9 cellular contexts compared by ENCODE assay signal in genomic region chr4:162969194-162969593, GRCh38.
"Had no signal": no experiment of that assay in that cellular context is flagged by ENCODE, and none has a peak within 500 bp of the region (broad histone marks: within the 10 kb centered on the region; RNA-seq: fewer than 3 reads in every experiment).

No MANE protein-coding gene starts in this region.

- H3K4me2 ChIP-seq: GM23338 had no signal

- FAIRE-seq: H54 had no signal

- DNase-seq: GM23248, GOT3, H7, H9, HCEC 1CT, HFFc6 had no signal

- H3K4me3 ChIP-seq: GM23248, GM23338, HAP-1 had no signal

- H3K4me1 Mint-ChIP-seq: GM23338, H9 had no signal

- H3K9me3 ChIP-seq: HAP-1 had no signal

- H3K27ac Mint-ChIP-seq: GM23338, H9, HFFc6 had no signal

- H3K9ac ChIP-seq: GM23248 had no signal

- H2AFZ ChIP-seq: GM23248, GM23338 had no signal

- H3K36me3 ChIP-seq: HAP-1 had no signal

- H3K27ac ChIP-seq: GM23248 had no signal

- H3K4me3 Mint-ChIP-seq: GM23338, H9, HFFc6 had no signal
